15 cellular contexts compared by ENCODE assay signal in the genomic region with DNA sequence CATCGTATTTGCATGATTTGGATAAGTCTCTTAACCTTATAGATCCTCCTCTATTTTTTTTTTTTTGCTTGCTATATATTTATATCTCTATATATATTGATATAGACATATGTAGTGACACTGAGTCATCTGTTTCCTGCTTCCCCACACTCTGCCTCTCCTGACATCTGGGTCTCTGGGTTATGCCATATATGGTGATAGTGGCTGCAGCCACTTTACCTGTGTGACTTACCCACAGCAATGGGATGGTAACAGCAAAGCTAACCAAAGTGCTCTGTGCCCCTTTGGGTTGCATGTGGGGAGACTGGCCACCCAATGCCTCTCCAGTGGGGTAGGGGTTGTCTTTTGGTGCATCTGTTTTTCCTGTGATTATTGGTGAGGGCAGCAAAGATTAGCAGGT. TPM values are rescaled to one million over a fixed set of nuclear protein-coding genes. Genes with fewer than 3 reads are reported as not detected.
DNase-seq lines count a peak whose midpoint lies in the region; ATAC-seq lines count a peak whose summit lies in the region.
"Had no signal": no experiment of that assay in that cellular context is flagged by ENCODE, and none has a peak within 500 bp of the region (broad histone marks: within the 10 kb centered on the region; RNA-seq: fewer than 3 reads in every experiment).

No MANE protein-coding gene starts in this region.

- intact Hi-C loops in activated naive CD4-positive, alpha-beta T cell treated with anti-CD3 and anti-CD28 coated beads for 36 hours (cut with micrococcal nuclease): loop anchor here (2.0 to 5.0 kb wide), 2 partner anchors 30 to 139 kb away; partner anchors contain the start of gene FUNDC2

- peaks cover 35% of the 10 kb centered on the region for H3K36me3 ChIP-seq in KOPT-K1 (ENCODE audit: insufficient read depth, low read length)
- H3K36me3 ChIP-seq: MG63 had no signal

- H3K27me3 Mint-ChIP-seq in activated naive CD4-positive, alpha-beta T cell treated with anti-CD3 and anti-CD28 coated beads for 36 hours (ENCODE audit: low read depth): no peaks in the 10 kb centered on the region
- no peaks in the 10 kb centered on the region for H3K27me3 Mint-ChIP-seq in activated naive CD8-positive, alpha-beta T cell treated with anti-CD3 and anti-CD28 coated beads, Interleukin-2, amount 50 U/mL, for 24 hours

- H3K36me3 Mint-ChIP-seq in activated naive CD4-positive, alpha-beta T cell treated with anti-CD3 and anti-CD28 coated beads for 36 hours (ENCODE audit: low read depth): peaks cover 9% of the 10 kb centered on the region
- H3K36me3 Mint-ChIP-seq in activated naive CD8-positive, alpha-beta T cell treated with anti-CD3 and anti-CD28 coated beads, Interleukin-2, amount 50 U/mL, for 24 hours (ENCODE audit: low read depth): peaks cover 17% of the 10 kb centered on the region
- peaks cover 39% of the 10 kb centered on the region for H3K36me3 Mint-ChIP-seq in stimulated activated effector memory CD8-positive, alpha-beta T cell treated with anti-CD3 and anti-CD28 coated beads, Interleukin-12 subunit alpha, Interleukin-12 subunit beta, amount 100 ng/mL, for 72 hours

- H3K4me3 Mint-ChIP-seq in activated naive CD4-positive, alpha-beta T cell treated with anti-CD3 and anti-CD28 coated beads for 36 hours: no peak overlapping the region
- no peak overlapping the region for H3K4me3 Mint-ChIP-seq in activated naive CD8-positive, alpha-beta T cell treated with anti-CD3 and anti-CD28 coated beads, Interleukin-2, amount 50 U/mL, for 24 hours
- H3K4me3 Mint-ChIP-seq in stimulated activated effector memory CD8-positive, alpha-beta T cell treated with anti-CD3 and anti-CD28 coated beads, Interleukin-12 subunit alpha, Interleukin-12 subunit beta, amount 100 ng/mL, for 72 hours: peak overlapping the region; percentile 45

- H3K9me3 Mint-ChIP-seq in activated naive CD4-positive, alpha-beta T cell treated with anti-CD3 and anti-CD28 coated beads for 36 hours: no peaks in the 10 kb centered on the region
- H3K9me3 Mint-ChIP-seq in activated naive CD8-positive, alpha-beta T cell treated with anti-CD3 and anti-CD28 coated beads, Interleukin-2, amount 50 U/mL, for 24 hours: no peaks in the 10 kb centered on the region
- no peaks in the 10 kb centered on the region for H3K9me3 Mint-ChIP-seq in stimulated activated effector memory CD8-positive, alpha-beta T cell treated with anti-CD3 and anti-CD28 coated beads, Interleukin-12 subunit alpha, Interleukin-12 subunit beta, amount 100 ng/mL, for 72 hours

- peak overlapping the region; percentile 51 for H3K27ac ChIP-seq in KOPT-K1 (ENCODE audit: low read depth, low read length, poor library complexity, severe bottlenecking)

- CTCF ChIA-PET in activated naive CD4-positive, alpha-beta T cell treated with anti-CD3 and anti-CD28 coated beads for 36 hours (lab: Charles Lee): interaction anchor here (0.7 to 2.6 kb wide), 15 partner anchors 10 to 139 kb away, joined by 3 to 19 read pairs (median 4); no protein-coding TSS in a partner anchor

- H3K4me1 Mint-ChIP-seq in activated naive CD4-positive, alpha-beta T cell treated with anti-CD3 and anti-CD28 coated beads for 36 hours (ENCODE audit: low read depth): peaks cover 33% of the 10 kb centered on the region
- peaks cover 33% of the 10 kb centered on the region for H3K4me1 Mint-ChIP-seq in activated naive CD8-positive, alpha-beta T cell treated with anti-CD3 and anti-CD28 coated beads, Interleukin-2, amount 50 U/mL, for 24 hours
- peaks cover 16% of the 10 kb centered on the region for H3K4me1 Mint-ChIP-seq in stimulated activated effector memory CD8-positive, alpha-beta T cell treated with anti-CD3 and anti-CD28 coated beads, Interleukin-12 subunit alpha, Interleukin-12 subunit beta, amount 100 ng/mL, for 72 hours

- H3K9me3 ChIP-seq in KOPT-K1 (ENCODE audit: insufficient read depth, low read length, poor library complexity, severe bottlenecking): no peaks in the 10 kb centered on the region
- H3K9me3 ChIP-seq: MG63 had no signal

- peak; percentile 62 for ATAC-seq in activated naive CD8-positive, alpha-beta T cell treated with anti-CD3 and anti-CD28 coated beads, Interleukin-2, amount 50 U/mL, for 24 hours
- ATAC-seq in stimulated activated effector memory CD8-positive, alpha-beta T cell treated with anti-CD3 and anti-CD28 coated beads, Interleukin-12 subunit alpha, Interleukin-12 subunit beta, amount 100 ng/mL, for 72 hours: peak; percentile 65
- ATAC-seq in GM19395 (IDR thresholded peaks at IDR 0.05; ENCODE audit: unreplicated experiment): no peak

- no peak overlapping the region for H3K27ac Mint-ChIP-seq in activated naive CD4-positive, alpha-beta T cell treated with anti-CD3 and anti-CD28 coated beads for 36 hours
- no peak overlapping the region for H3K27ac Mint-ChIP-seq in activated naive CD8-positive, alpha-beta T cell treated with anti-CD3 and anti-CD28 coated beads, Interleukin-2, amount 50 U/mL, for 24 hours
- H3K27ac Mint-ChIP-seq in stimulated activated effector memory CD8-positive, alpha-beta T cell treated with anti-CD3 and anti-CD28 coated beads, Interleukin-12 subunit alpha, Interleukin-12 subunit beta, amount 100 ng/mL, for 72 hours: no peak overlapping the region

- DNase-seq in activated naive CD4-positive, alpha-beta T cell treated with anti-CD3 and anti-CD28 coated beads for 36 hours: peak; percentile 26
- DNase-seq in activated naive CD4-positive, alpha-beta T cell (lab: John Stamatoyannopoulos, UW): no peak
- no peak for DNase-seq in activated naive CD8-positive, alpha-beta T cell treated with anti-CD3 and anti-CD28 coated beads, Interleukin-2, amount 50 U/mL, for 24 hours
- no peak for DNase-seq in stimulated activated effector memory CD8-positive, alpha-beta T cell treated with anti-CD3 and anti-CD28 coated beads, Interleukin-12 subunit alpha, Interleukin-12 subunit beta, amount 100 ng/mL, for 72 hours (ENCODE audit: low spot score in 2 of 2)
- DNase-seq in SW 1271 (lab: John Stamatoyannopoulos, UW) (no peak), NK-92 (lab: John Stamatoyannopoulos, UW; ENCODE audit: unreplicated experiment) (no peak)
- DNase-seq: DND-41, glutamatergic neuron, GOT3, MG63, NCI-H1930, right cardiac atrium, SHP77 had no signal

RNA-seq across cellular contexts. Expression of gene CMC4, which starts 14.5 kb away (rescaled TPM):
- total RNA-seq in activated naive CD4-positive, alpha-beta T cell treated with anti-CD3 and anti-CD28 coated beads for 36 hours: 1 to 10 TPM; 5.8 to 7.7 TPM

RNA-seq across cellular contexts. Expression of gene MTCP1, which starts 14.5 kb away (rescaled TPM):
- 10 to 100 TPM; 15.0 to 19.3 TPM for total RNA-seq in activated naive CD4-positive, alpha-beta T cell treated with anti-CD3 and anti-CD28 coated beads for 36 hours

RNA-seq across cellular contexts. Expression of gene BRCC3, which starts 14.8 kb away (rescaled TPM):
- total RNA-seq in activated naive CD4-positive, alpha-beta T cell treated with anti-CD3 and anti-CD28 coated beads for 36 hours: 10 to 100 TPM; 15.4 to 17.9 TPM

RNA-seq across cellular contexts. Expression of gene FUNDC2, which starts 29.8 kb away (rescaled TPM):
- 10 to 100 TPM; 94.3 to 95.5 TPM for total RNA-seq in activated naive CD4-positive, alpha-beta T cell treated with anti-CD3 and anti-CD28 coated beads for 36 hours

RNA-seq across cellular contexts. Expression of gene F8, which starts 33.9 kb away (rescaled TPM):
- 1 to 10 TPM; 4.1 to 4.6 TPM for total RNA-seq in activated naive CD4-positive, alpha-beta T cell treated with anti-CD3 and anti-CD28 coated beads for 36 hours
